Comparison of ENCODE assay signal across 21 cellular contexts in genomic region chr12:47902131-47902639, GRCh38. TPM values are rescaled to one million over a fixed set of nuclear protein-coding genes. Genes with fewer than 3 reads are reported as not detected.
A peak's percentile ranks its signal among the peaks of the same experiment; 100 is the strongest.
DNase-seq lines count a peak whose midpoint lies in the region; ATAC-seq and TF ChIP-seq lines count a peak whose summit lies in the region.
"Had no signal": no experiment of that assay in that cellular context is flagged by ENCODE, and none has a peak within 500 bp of the region (broad histone marks: within the 10 kb centered on the region; RNA-seq: fewer than 3 reads in every experiment).

No MANE protein-coding gene starts in this region.

- H3K4me1 Mint-ChIP-seq in activated CD4-positive, alpha-beta memory T cell treated with anti-CD3 and anti-CD28 coated beads for 36 hours (ENCODE audit: low read depth), result peaks cover 60% of the 10 kb centered on the region
- H3K4me1 Mint-ChIP-seq in endodermal cell, result peaks cover 7% of the 10 kb centered on the region
- H3K4me1 Mint-ChIP-seq in stimulated activated memory B cell treated with anti-CD40 and anti-IgM and Interleukin-4, amounts not matched to agents 10 μg/mL and 1 μg/mL and 100 μg/mL, for 72 hours, result peaks cover 40% of the 10 kb centered on the region

- intact Hi-C loops in activated CD4-positive, alpha-beta memory T cell treated with anti-CD3 and anti-CD28 coated beads for 36 hours (cut with micrococcal nuclease), result no loop called here

- no peak for ATAC-seq in stimulated activated memory B cell treated with anti-CD40 and anti-IgM and Interleukin-4, amounts not matched to agents 10 μg/mL and 1 μg/mL and 100 μg/mL, for 72 hours
- ATAC-seq in HG03571 (IDR thresholded peaks at IDR 0.05; ENCODE audit: unreplicated experiment), result no peak
- ATAC-seq: natural killer cell, psoas muscle, T-cell, WTC11 had no signal

- H3K36me3 ChIP-seq in endodermal cell (ENCODE audit: control insufficient read depth, insufficient read depth, low read length) (no peaks in the 10 kb centered on the region), Karpas-422 (ENCODE audit: insufficient read depth, low read length) (no peaks in the 10 kb centered on the region)
- H3K36me3 ChIP-seq: ascending aorta, stomach, uterus had no signal

- H3K9me2 ChIP-seq in Karpas-422 (replicated peaks; ENCODE audit: insufficient read depth, low read length), result no peaks in the 10 kb centered on the region

- peak overlapping the region; percentile 93 for H3K27ac Mint-ChIP-seq in activated CD4-positive, alpha-beta memory T cell treated with anti-CD3 and anti-CD28 coated beads for 36 hours
- H3K27ac Mint-ChIP-seq in endodermal cell, result no peak overlapping the region
- no peak overlapping the region for H3K27ac Mint-ChIP-seq in stimulated activated memory B cell treated with anti-CD40 and anti-IgM and Interleukin-4, amounts not matched to agents 10 μg/mL and 1 μg/mL and 100 μg/mL, for 72 hours
- H3K27ac Mint-ChIP-seq: natural killer cell, T-cell, WTC11 had no signal

- DNase-seq in activated CD8-positive, alpha-beta memory T cell treated with anti-CD3 and anti-CD28 coated beads, Interleukin-2, amount 50 U/mL, for 48 hours, result peak; percentile 42
- DNase-seq in activated CD8-positive, alpha-beta memory T cell treated with anti-CD3 and anti-CD28 coated beads for 24 hours, result no peak
- no peak for DNase-seq in activated CD4-positive, alpha-beta memory T cell treated with anti-CD3 and anti-CD28 coated beads for 36 hours
- DNase-seq in endodermal cell (peak; percentile 43), Karpas-422 (no peak), cerebellar cortex (ENCODE audit: low spot score) (no peak)
- DNase-seq: COR-L47, GOT3, Kasumi-1, natural killer cell, psoas muscle, RPMI8226, stomach, T-cell, uterus had no signal

- H3K9ac ChIP-seq in endodermal cell (ENCODE audit: extremely low read depth, low read length, poor library complexity, severe bottlenecking) (no peak overlapping the region), Karpas-422 (ENCODE audit: low read length) (no peak overlapping the region)

- H4K20me1 ChIP-seq in Karpas-422 (ENCODE audit: insufficient read depth, low read depth, low read length), result no peaks in the 10 kb centered on the region

- H3K27me3 ChIP-seq in endodermal cell (ENCODE audit: control insufficient read depth, insufficient read depth, low read length, poor library complexity, severe bottlenecking) (peaks cover 95% of the 10 kb centered on the region), Karpas-422 (ENCODE audit: low read length) (no peaks in the 10 kb centered on the region)
- H3K27me3 ChIP-seq: ascending aorta, uterus had no signal

- CTCF ChIA-PET in activated CD4-positive, alpha-beta memory T cell treated with anti-CD3 and anti-CD28 coated beads for 36 hours (lab: Charles Lee), result interaction anchor here (1.6 kb wide), 1 partner anchor 17 kb away, joined by 7 read pairs; no protein-coding TSS in a partner anchor

- H3K79me2 ChIP-seq in Karpas-422 (ENCODE audit: low read length), result no peaks in the 10 kb centered on the region

- no peaks in the 10 kb centered on the region for H3K4me1 ChIP-seq in endodermal cell (ENCODE audit: control insufficient read depth, insufficient read depth, low read length)
- peaks cover 3% of the 10 kb centered on the region for H3K4me1 ChIP-seq in Karpas-422 (ENCODE audit: low read length)
- H3K4me1 ChIP-seq: uterus had no signal

- H3K4me3 Mint-ChIP-seq in activated CD4-positive, alpha-beta memory T cell treated with anti-CD3 and anti-CD28 coated beads for 36 hours, result peak overlapping the region; percentile 97
- no peak overlapping the region for H3K4me3 Mint-ChIP-seq in endodermal cell
- H3K4me3 Mint-ChIP-seq in stimulated activated memory B cell treated with anti-CD40 and anti-IgM and Interleukin-4, amounts not matched to agents 10 μg/mL and 1 μg/mL and 100 μg/mL, for 72 hours, result peak overlapping the region; percentile 77
- H3K4me3 Mint-ChIP-seq: natural killer cell, WTC11 had no signal

- H3K36me3 Mint-ChIP-seq in activated CD4-positive, alpha-beta memory T cell treated with anti-CD3 and anti-CD28 coated beads for 36 hours, result peaks cover 60% of the 10 kb centered on the region
- H3K36me3 Mint-ChIP-seq in endodermal cell (ENCODE audit: low read depth), result no peaks in the 10 kb centered on the region
- peaks cover 19% of the 10 kb centered on the region for H3K36me3 Mint-ChIP-seq in stimulated activated memory B cell treated with anti-CD40 and anti-IgM and Interleukin-4, amounts not matched to agents 10 μg/mL and 1 μg/mL and 100 μg/mL, for 72 hours
- H3K36me3 Mint-ChIP-seq: natural killer cell, T-cell, WTC11 had no signal

- H2AFZ ChIP-seq in Karpas-422 (ENCODE audit: low read length), result no peak overlapping the region

- TF ChIP-seq CTCF in endodermal cell (conservative IDR thresholded peaks at IDR 0.05), result no peak

- POLR2A ChIA-PET in activated CD4-positive, alpha-beta memory T cell treated with anti-CD3 and anti-CD28 coated beads for 36 hours (lab: Charles Lee), result interaction anchor here (3.6 to 5.3 kb wide), 3 partner anchors 11 to 41 kb away, joined by 20 to 76 read pairs (median 29); no protein-coding TSS in a partner anchor

- no peak overlapping the region for H3K27ac ChIP-seq in endodermal cell (ENCODE audit: low read depth, low read length)
- H3K27ac ChIP-seq in Karpas-422 (ENCODE audit: low read length), result no peak overlapping the region
- H3K27ac ChIP-seq: coronary artery, psoas muscle, uterus had no signal

- no peaks in the 10 kb centered on the region for H3K9me3 Mint-ChIP-seq in activated CD4-positive, alpha-beta memory T cell treated with anti-CD3 and anti-CD28 coated beads for 36 hours
- no peaks in the 10 kb centered on the region for H3K9me3 Mint-ChIP-seq in endodermal cell
- no peaks in the 10 kb centered on the region for H3K9me3 Mint-ChIP-seq in stimulated activated memory B cell treated with anti-CD40 and anti-IgM and Interleukin-4, amounts not matched to agents 10 μg/mL and 1 μg/mL and 100 μg/mL, for 72 hours
- H3K9me3 Mint-ChIP-seq: natural killer cell, T-cell, WTC11 had no signal

- H3K27me3 Mint-ChIP-seq in activated CD4-positive, alpha-beta memory T cell treated with anti-CD3 and anti-CD28 coated beads for 36 hours, result peaks cover 7% of the 10 kb centered on the region
- peaks cover 95% of the 10 kb centered on the region for H3K27me3 Mint-ChIP-seq in endodermal cell (ENCODE audit: insufficient read depth)
- peaks cover 40% of the 10 kb centered on the region for H3K27me3 Mint-ChIP-seq in stimulated activated memory B cell treated with anti-CD40 and anti-IgM and Interleukin-4, amounts not matched to agents 10 μg/mL and 1 μg/mL and 100 μg/mL, for 72 hours

- H3K4me3 ChIP-seq in endodermal cell (ENCODE audit: low read length), result no peak overlapping the region
- H3K4me3 ChIP-seq in Karpas-422 (ENCODE audit: low read length), result no peak overlapping the region
- H3K4me3 ChIP-seq: coronary artery, lung, uterus had no signal

- H3K9me3 ChIP-seq in endodermal cell (ENCODE audit: control insufficient read depth, low read length) (no peaks in the 10 kb centered on the region), Karpas-422 (ENCODE audit: low read length) (no peaks in the 10 kb centered on the region)
- H3K9me3 ChIP-seq: ascending aorta, psoas muscle, stomach, uterus had no signal

- H3K4me2 ChIP-seq in Karpas-422 (ENCODE audit: low read depth, low read length, poor library complexity, severe bottlenecking), result no peak overlapping the region

RNA-seq across cellular contexts. Expression of gene VDR, which starts 2.6 kb away (rescaled TPM):
- 100 to 1,000 TPM; 156 TPM for total RNA-seq in activated CD4-positive, alpha-beta memory T cell treated with anti-CD3 and anti-CD28 coated beads for 36 hours
- under 1 TPM in 1 of 2 donors, not detected in 1; 0.04 TPM for total RNA-seq in endodermal cell
- polyA plus RNA-seq in endodermal cell (2013, experiment 1 of 2), result not detected
- polyA plus RNA-seq in endodermal cell (2013, experiment 2 of 2), result not detected
- total RNA-seq in Karpas-422 (2014; rRNA removed; shearing (Covaris generic); ENCODE audit: low replicate concordance), result not detected in 2 replicates

Comparison
In these comparisons a context has a peak if more than half of its experiments do, and no peak if none do; other contexts are left out.
1. DNase-seq: peak in activated CD8-positive, alpha-beta memory T cell treated with anti-CD3 and anti-CD28 coated beads, Interleukin-2, amount 50 U/mL, for 48 hours (single experiment) and endodermal cell (single experiment); none in activated CD8-positive, alpha-beta memory T cell treated with anti-CD3 and anti-CD28 coated beads for 24 hours (single experiment), activated CD4-positive, alpha-beta memory T cell treated with anti-CD3 and anti-CD28 coated beads for 36 hours (single experiment), Karpas-422 (single experiment) and cerebellar cortex (single experiment).
2. RNA of gene VDR, which starts 2.6 kb away (total RNA-seq): 156 TPM in activated CD4-positive, alpha-beta memory T cell treated with anti-CD3 and anti-CD28 coated beads for 36 hours; 0.04 TPM in endodermal cell and not detected in Karpas-422; every median in the first group is over 100 times any median in the second.